ENCODE assay signal across 12 cellular contexts in genomic region chr11:60310407-60310998, GRCh38. TPM values are rescaled to one million over a fixed set of nuclear protein-coding genes. Genes with fewer than 3 reads are reported as not detected.
DNase-seq lines count a peak whose midpoint lies in the region; ATAC-seq and TF ChIP-seq lines count a peak whose summit lies in the region.
"Had no signal": no experiment of that assay in that cellular context is flagged by ENCODE, and none has a peak within 500 bp of the region (broad histone marks: within the 10 kb centered on the region; RNA-seq: fewer than 3 reads in every experiment).

No MANE protein-coding gene starts in this region.

- DNase-seq in GM10248 (ENCODE audit: extremely low spot score) (peak; percentile 55), left ventricle myocardium superior (peak; percentile 31), mesothelial cell of epicardium (ENCODE audit: low spot score in 2 of 2, unreplicated experiment in 2 of 2) (no peak), SIG-M5 treated with dmso at 0.1 percent for 504 hours (lab: John Stamatoyannopoulos, UW; ENCODE audit: unreplicated experiment) (no peak), GM23338 (ENCODE audit: low spot score) (no peak), cerebellar nuclear complex (lab: John Stamatoyannopoulos, UW) (no peak)
- DNase-seq: AML-193, NCI-H82 had no signal

- no peaks in the 10 kb centered on the region for H3K27me3 Mint-ChIP-seq in mesothelial cell of epicardium (ENCODE audit: low read depth)
- H3K27me3 Mint-ChIP-seq in GM23338 (ENCODE audit: insufficient read depth, low read depth, poor library complexity), result peaks cover 2% of the 10 kb centered on the region

- CTCF ChIA-PET in GM10248 (lab: Yijun Ruan, JAX), result interaction anchor here (1.7 kb wide), 1 partner anchor 35 kb away, joined by 4 read pairs; no protein-coding TSS in a partner anchor

- H3K27ac Mint-ChIP-seq in mesothelial cell of epicardium (no peak overlapping the region), GM23338 (no peak overlapping the region)
- H3K27ac Mint-ChIP-seq: activated naive CD8-positive, alpha-beta T cell had no signal

- intact Hi-C loops in left ventricle myocardium superior (cut with micrococcal nuclease), result no loop called here

- TF ChIP-seq CTCF in GM10248 (IDR thresholded peaks at IDR 0.05; ENCODE audit: control extremely low read depth, extremely low read depth, low read depth, missing control alignments) (no peak), mesothelial cell of epicardium (IDR thresholded peaks at IDR 0.05; ENCODE audit: unreplicated experiment) (no peak), GM23338 (conservative IDR thresholded peaks at IDR 0.05; ENCODE audit: low read depth in 2 of 2) (no peak)

- H3K27ac ChIP-seq in GM23338 (ENCODE audit: low read depth), result no peak overlapping the region
- H3K27ac ChIP-seq: epithelial cell of prostate had no signal

- no peaks in the 10 kb centered on the region for H3K79me2 ChIP-seq in GM23338 (replicated peaks; ENCODE audit: insufficient read depth)

- no peak overlapping the region for H3K4me3 ChIP-seq in GM23338

- H3K4me1 ChIP-seq in GM23338 (ENCODE audit: insufficient read depth), result no peaks in the 10 kb centered on the region

- H3K4me3 Mint-ChIP-seq in mesothelial cell of epicardium (no peak overlapping the region), GM23338 (no peak overlapping the region)
- H3K4me3 Mint-ChIP-seq: activated naive CD8-positive, alpha-beta T cell had no signal

- H3K36me3 Mint-ChIP-seq in mesothelial cell of epicardium, result no peaks in the 10 kb centered on the region
- H3K36me3 Mint-ChIP-seq in GM23338 (ENCODE audit: low read depth), result no peaks in the 10 kb centered on the region
- H3K36me3 Mint-ChIP-seq: activated naive CD8-positive, alpha-beta T cell had no signal

- H3K9me2 ChIP-seq in GM23338 (ENCODE audit: insufficient read depth), result peaks cover 6% of the 10 kb centered on the region; the same call in 1 of the 2 replicates

- no peaks in the 10 kb centered on the region for H3F3A ChIP-seq in GM23338 (replicated peaks; ENCODE audit: low read depth)

- ATAC-seq in GM19463 (IDR thresholded peaks at IDR 0.05; ENCODE audit: unreplicated experiment), result peak; percentile 61
- ATAC-seq in HG03354 (IDR thresholded peaks at IDR 0.05; ENCODE audit: poor library complexity, severe bottlenecking, unreplicated experiment), result peak; percentile 67
- ATAC-seq in left ventricle myocardium superior, result peak; percentile 66
- no peak for ATAC-seq in GM23338

- H3K4me1 Mint-ChIP-seq in mesothelial cell of epicardium, result no peaks in the 10 kb centered on the region
- H3K4me1 Mint-ChIP-seq in GM23338, result peaks cover 5% of the 10 kb centered on the region; the same call in 2 of the 3 replicates

- no peak overlapping the region for H3K4me2 ChIP-seq in GM23338

- H2AFZ ChIP-seq in GM23338, result no peak overlapping the region; the same call in 1 of the 2 replicates

- POLR2A ChIA-PET in GM10248 (lab: Yijun Ruan, JAX), result no interaction called here

- no peaks in the 10 kb centered on the region for H4K20me1 ChIP-seq in GM23338 (replicated peaks; ENCODE audit: insufficient read depth)

- H3K9me3 Mint-ChIP-seq in mesothelial cell of epicardium, result no peaks in the 10 kb centered on the region
- no peaks in the 10 kb centered on the region for H3K9me3 Mint-ChIP-seq in GM23338

- no peaks in the 10 kb centered on the region for H3K36me3 ChIP-seq in GM23338 (ENCODE audit: insufficient read depth)

- H3K27me3 ChIP-seq in GM23338 (ENCODE audit: insufficient read depth), result no peaks in the 10 kb centered on the region

TF ChIP-seq in GM23338, 12 proteins besides CTCF, POLR2A, EP300 and RAD21:
- TF ChIP-seq REST (IDR thresholded peaks at IDR 0.05; ENCODE audit: unreplicated experiment), result no peak
- no peak for TF ChIP-seq CREB1 (CRISPR knock-in tag; IDR thresholded peaks at IDR 0.05; ENCODE audit: low read depth)
TF ChIP-seq in GM23338: peak in this region for 0.

RNA-seq across cellular contexts. Expression of gene MS4A6E, which starts 16.6 kb away (rescaled TPM):
- total RNA-seq in left ventricle myocardium superior, result not detected
- not detected in 3 replicates for total RNA-seq in mesothelial cell of epicardium
- total RNA-seq in GM23338 (2014; rRNA removed; shearing (Covaris generic)), result not detected in 2 replicates
- polyA plus RNA-seq in GM23338 (2016; fragmentation: Nextera tagmentation; extraction: Ambion mirVana), result not detected in 2 replicates

RNA-seq across cellular contexts. Expression of gene MS4A4A, which starts 30.0 kb away (rescaled TPM):
- total RNA-seq in left ventricle myocardium superior, result 13.4 TPM
- not detected in 3 replicates for total RNA-seq in mesothelial cell of epicardium
- not detected in 2 replicates for total RNA-seq in GM23338 (2014; rRNA removed; shearing (Covaris generic))
- not detected in 2 replicates for polyA plus RNA-seq in GM23338 (2016; fragmentation: Nextera tagmentation; extraction: Ambion mirVana)

Comparison
In these comparisons a context has a peak if more than half of its experiments do, and no peak if none do; other contexts are left out.
1. DNase-seq: peak in GM10248 (single experiment) and left ventricle myocardium superior (single experiment); none in mesothelial cell of epicardium (0 of 2), SIG-M5 treated with dmso at 0.1 percent for 504 hours (single experiment), GM23338 (single experiment) and cerebellar nuclear complex (0 of 2).
2. RNA of gene MS4A4A, which starts 30.0 kb away (total RNA-seq): 13.4 TPM in left ventricle myocardium superior (single experiment); not detected in mesothelial cell of epicardium and not detected in GM23338; every median in the first group is over 10 times any median in the second.